ENCODE assay signal across 10 cellular contexts in genomic region chr16:49396206-49396720, GRCh38. TPM values are rescaled to one million over a fixed set of nuclear protein-coding genes. Genes with fewer than 3 reads are reported as not detected.
"Had no signal": no experiment of that assay in that cellular context is flagged by ENCODE, and none has a peak within 500 bp of the region (broad histone marks: within the 10 kb centered on the region; RNA-seq: fewer than 3 reads in every experiment).

No MANE protein-coding gene starts in this region.

- H3K4me1 ChIP-seq: HAP-1 had no signal

- H3K4me3 Mint-ChIP-seq: GM23338, HFFc6 had no signal

- ATAC-seq: GM23338, HCT116, K562 had no signal

- DNase-seq: HFFc6, IMR-90 had no signal

- FAIRE-seq: K562 had no signal

- H2AFZ ChIP-seq: GM23338 had no signal

- H3K4me2 ChIP-seq: GM23338 had no signal

- H3K27ac ChIP-seq: HL-60 had no signal

- H3K9me3 ChIP-seq: HAP-1 had no signal

- H3K4me3 ChIP-seq: GM23338, HAP-1, K562 had no signal

- H3K36me3 ChIP-seq: HAP-1 had no signal

- H3K9me3 Mint-ChIP-seq: GM23338 had no signal

- H3K27ac Mint-ChIP-seq: GM23338, HFFc6 had no signal

RNA-seq across cellular contexts. Expression of gene C16orf78, which starts 22.7 kb away (rescaled TPM):
- total RNA-seq: GM23338, H4, H7, HFFc6, HT1080, IMR-90, K562 had no signal
- polyA plus RNA-seq: GM23338, IMR-90, K562 had no signal
